ENCODE assay signal across 30 cellular contexts in genomic region chr18:54381640-54382039, GRCh38. TPM values are rescaled to one million over a fixed set of nuclear protein-coding genes. Genes with fewer than 3 reads are reported as not detected.
"Had no signal": no experiment of that assay in that cellular context is flagged by ENCODE, and none has a peak within 500 bp of the region (broad histone marks: within the 10 kb centered on the region; RNA-seq: fewer than 3 reads in every experiment).

No MANE protein-coding gene starts in this region.

- H3K9me3 Mint-ChIP-seq: immature natural killer cell, mesothelial cell of epicardium had no signal

- H3K4me1 ChIP-seq: esophagus muscularis mucosa, foreskin keratinocyte, gastroesophageal sphincter, heart right ventricle, left lung, lower lobe of right lung had no signal

- H3K9me3 ChIP-seq: esophagus muscularis mucosa, gastroesophageal sphincter, heart right ventricle, left lung, lower lobe of right lung had no signal

- ATAC-seq: foreskin keratinocyte; gastroesophageal sphincter; heart right ventricle; left lung; left ventricle myocardium superior; lower lobe of right lung; naive thymus-derived CD4-positive, alpha-beta T cell had no signal

- H3K4me3 ChIP-seq: coronary artery, dorsolateral prefrontal cortex, esophagus muscularis mucosa, gastroesophageal sphincter, heart right ventricle, left lung, lower lobe of right lung had no signal

- H3K4me3 Mint-ChIP-seq: immature natural killer cell; mesothelial cell of epicardium; naive thymus-derived CD4-positive, alpha-beta T cell had no signal

- H3K27ac ChIP-seq: coronary artery, dorsolateral prefrontal cortex, esophagus muscularis mucosa, foreskin keratinocyte, gastroesophageal sphincter, heart right ventricle, left lung, lower lobe of right lung had no signal

- H3K36me3 ChIP-seq: esophagus muscularis mucosa, lower lobe of right lung had no signal

- H3K27me3 ChIP-seq: dorsolateral prefrontal cortex, esophagus muscularis mucosa, foreskin keratinocyte, heart right ventricle, left lung had no signal

- H3K27ac Mint-ChIP-seq: immature natural killer cell; mesothelial cell of epicardium; naive thymus-derived CD4-positive, alpha-beta T cell had no signal

- H3K27me3 Mint-ChIP-seq: naive thymus-derived CD4-positive, alpha-beta T cell had no signal

- DNase-seq: dermis blood vessel endothelial cell; dorsolateral prefrontal cortex; effector CD4-positive, alpha-beta T cell; effector memory CD4-positive, alpha-beta T cell; foreskin keratinocyte; glutamatergic neuron; head of caudate nucleus; heart right ventricle; hippocampal formation; immature natural killer cell; islet precursor cell; kidney; kidney glomerular epithelial cell; left lung; left ventricle myocardium superior; lower lobe of right lung; mesenchymal stem cell; naive thymus-derived CD4-positive, alpha-beta T cell had no signal

- FAIRE-seq: endothelial cell of umbilical vein, frontal cortex, kidney had no signal

RNA-seq across cellular contexts. Expression of gene STARD6, which starts 24.0 kb away (rescaled TPM):
- total RNA-seq: chondrocyte; dermis blood vessel endothelial cell; endothelial cell of umbilical vein; epithelial cell of proximal tubule; esophagus muscularis mucosa; gastroesophageal sphincter; glomerular endothelial cell; left lung; left ventricle myocardium superior; lower leg skin; lower lobe of right lung; mesenteric fat pad; mesothelial cell of epicardium; mucosa of gallbladder; naive thymus-derived CD4-positive, alpha-beta T cell had no signal
